1 cellular context compared by ENCODE assay signal in genomic region chr19:7917292-7918061, GRCh38.
A peak's percentile ranks its signal among the peaks of the same experiment; 100 is the strongest.
TF ChIP-seq lines count a peak whose summit lies in the region.

No MANE protein-coding gene starts in this region.

TF ChIP-seq in HEK293, 187 proteins besides CTCF, POLR2A, EP300 and RAD21 (continued from another document and continues in another):
- TF ChIP-seq ELK4 (IDR thresholded peaks at IDR 0.05; ENCODE audit: borderline replicate concordance, low read depth, low read length) (no peak), PRDM2 (tag by site-specific recombination; IDR thresholded peaks at IDR 0.05; ENCODE audit: borderline replicate concordance) (no peak), ZNF138 (tag by site-specific recombination; IDR thresholded peaks at IDR 0.05; ENCODE audit: borderline replicate concordance) (no peak), PRDM4 (tag by site-specific recombination; IDR thresholded peaks at IDR 0.05) (no peak), ZNF624 (tag by site-specific recombination; IDR thresholded peaks at IDR 0.05) (no peak), ZNF629 (tag by site-specific recombination; IDR thresholded peaks at IDR 0.05) (0 out of 2 replicates have a peak, but pooled peaks have one; percentile 19), ZFP41 (tag by site-specific recombination; IDR thresholded peaks at IDR 0.05; ENCODE audit: borderline replicate concordance) (no peak), ZIC2 (tag by site-specific recombination; IDR thresholded peaks at IDR 0.05) (peak; percentile 97), ZFP69B (tag by site-specific recombination; IDR thresholded peaks at IDR 0.05) (0 out of 2 replicates have a peak, but pooled peaks have one; percentile 22), MEIS1 (CRISPR knock-in tag; IDR thresholded peaks at IDR 0.05; ENCODE audit: borderline replicate concordance) (no peak), ZNF2 (tag by site-specific recombination; IDR thresholded peaks at IDR 0.05) (no peak), ZNF211 (tag by site-specific recombination; IDR thresholded peaks at IDR 0.05; ENCODE audit: low read depth) (no peak), ZNF121 (tag by site-specific recombination; IDR thresholded peaks at IDR 0.05) (no peak), BCL11A (tag by site-specific recombination; IDR thresholded peaks at IDR 0.05; ENCODE audit: low read depth) (0 out of 2 replicates have a peak, but pooled peaks have one; percentile 16), MZF1 (tag by site-specific recombination; IDR thresholded peaks at IDR 0.05; ENCODE audit: borderline replicate concordance) (no peak), ZBTB7A (tag by site-specific recombination; IDR thresholded peaks at IDR 0.05; ENCODE audit: low read depth) (no peak), ZNF274 (IDR thresholded peaks at IDR 0.05; ENCODE audit: low read length) (no peak), ZNF274 (tag by site-specific recombination; IDR thresholded peaks at IDR 0.05; ENCODE audit: borderline replicate concordance) (no peak), REPIN1 (tag by site-specific recombination; IDR thresholded peaks at IDR 0.05; ENCODE audit: low read depth) (no peak), ZNF776 (tag by site-specific recombination; IDR thresholded peaks at IDR 0.05; ENCODE audit: borderline replicate concordance) (no peak), ZNF37A (tag by site-specific recombination; IDR thresholded peaks at IDR 0.05) (no peak), ZNF843 (tag by site-specific recombination; IDR thresholded peaks at IDR 0.05) (no peak), PRDM1 (tag by site-specific recombination; IDR thresholded peaks at IDR 0.05) (no peak), ZNF362 (tag by site-specific recombination; IDR thresholded peaks at IDR 0.05) (no peak), SALL2 (tag by site-specific recombination; IDR thresholded peaks at IDR 0.05; ENCODE audit: borderline replicate concordance) (no peak), OSR2 (tag by site-specific recombination; IDR thresholded peaks at IDR 0.05) (no peak), ZNF501 (tag by site-specific recombination; IDR thresholded peaks at IDR 0.05) (no peak), RBAK (tag by site-specific recombination; IDR thresholded peaks at IDR 0.05) (no peak), SCRT1 (tag by site-specific recombination; IDR thresholded peaks at IDR 0.05; ENCODE audit: borderline replicate concordance) (no peak), BCL6B (tag by site-specific recombination; IDR thresholded peaks at IDR 0.05) (no peak), ZNF174 (tag by site-specific recombination; IDR thresholded peaks at IDR 0.05) (no peak), HIC1 (tag by site-specific recombination; IDR thresholded peaks at IDR 0.05) (peak; percentile 39), ZNF423 (tag by site-specific recombination; IDR thresholded peaks at IDR 0.05) (no peak; the same call in none of the 2 replicates), ZNF747 (tag by site-specific recombination; IDR thresholded peaks at IDR 0.05) (no peak), KLF8 (tag by site-specific recombination; IDR thresholded peaks at IDR 0.05) (peak; percentile 35; the same call in 1 of the 2 replicates), INSM2 (tag by site-specific recombination; IDR thresholded peaks at IDR 0.05) (no peak), ZNF394 (tag by site-specific recombination; IDR thresholded peaks at IDR 0.05; ENCODE audit: borderline replicate concordance) (no peak), ZNF433 (tag by site-specific recombination; IDR thresholded peaks at IDR 0.05; ENCODE audit: low read depth) (no peak), ZNF645 (tag by site-specific recombination; IDR thresholded peaks at IDR 0.05) (no peak), ZNF335 (tag by site-specific recombination; conservative IDR thresholded peaks at IDR 0.05) (peak; percentile 63), ZNF600 (tag by site-specific recombination; IDR thresholded peaks at IDR 0.05) (peak; percentile 24; the same call in 1 of the 2 replicates), SETDB1 (IDR thresholded peaks at IDR 0.05; ENCODE audit: insufficient read length, low read length) (no peak), PRDM6 (tag by site-specific recombination; IDR thresholded peaks at IDR 0.05) (no peak), ZNF24 (tag by site-specific recombination; IDR thresholded peaks at IDR 0.05) (no peak), ZNF10 (tag by site-specific recombination; IDR thresholded peaks at IDR 0.05) (peak; percentile 8; the same call in 1 of the 2 replicates), ZNF785 (tag by site-specific recombination; IDR thresholded peaks at IDR 0.05) (no peak), ZNF155 (tag by site-specific recombination; IDR thresholded peaks at IDR 0.05) (no peak)
